Comparison of ENCODE assay signal across 12 cellular contexts in the genomic region with DNA sequence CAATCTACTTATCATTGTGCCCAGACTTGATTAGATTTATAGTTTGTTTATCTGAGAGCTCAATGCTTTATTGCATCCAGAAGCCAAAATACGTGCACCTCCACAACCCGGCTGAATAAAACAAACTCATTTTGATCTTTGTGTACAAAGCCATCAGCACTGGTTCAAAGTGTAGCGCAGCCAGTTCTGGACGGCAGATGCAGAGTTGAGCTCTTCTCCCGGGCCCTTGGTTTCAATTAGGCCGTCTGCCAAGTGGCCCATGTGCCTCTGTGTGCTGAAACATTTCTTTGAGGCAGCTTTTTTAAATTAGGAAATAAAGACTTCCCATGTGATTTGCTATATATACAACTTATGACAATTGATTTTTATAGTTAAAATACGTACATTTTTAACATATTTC.
DNase-seq lines count a peak whose midpoint lies in the region; ATAC-seq and TF ChIP-seq lines count a peak whose summit lies in the region.
"Had no signal": no experiment of that assay in that cellular context is flagged by ENCODE, and none has a peak within 500 bp of the region (broad histone marks: within the 10 kb centered on the region; RNA-seq: fewer than 3 reads in every experiment).

No MANE protein-coding gene starts in this region.

- ATAC-seq in SK-N-SH treated with all-trans-retinoic acid at 6 μM for 48 hours = peak; percentile 55; the same call in 2 of the 3 replicates
- peak; percentile 27 for ATAC-seq in lung (ENCODE audit: insufficient read depth, low FRiP score)
- no peak for ATAC-seq in HG03460 (IDR thresholded peaks at IDR 0.05; ENCODE audit: unreplicated experiment)
- ATAC-seq in GM18861 (IDR thresholded peaks at IDR 0.05; ENCODE audit: unreplicated experiment) = no peak

- no peaks in the 10 kb centered on the region for H3K4me1 ChIP-seq in lung (ENCODE audit: control insufficient read depth in 2 of 2, insufficient read depth in 2 of 2, low read length in 2 of 2)

- CTCF ChIA-PET in BJ (lab: Yijun Ruan, JAX) = interaction anchor here (1.0 to 1.1 kb wide), 2 partner anchors 9 to 29 kb away, joined by 3 to 4 read pairs; no protein-coding TSS in a partner anchor

- H3K4me3 ChIP-seq in BJ (ENCODE audit: low read depth, low read length) = no peak overlapping the region
- H3K4me3 ChIP-seq in LNCaP clone FGC (ENCODE audit: low read depth, low read length) = no peak overlapping the region
- no peak overlapping the region for H3K4me3 ChIP-seq in lung
- H3K4me3 ChIP-seq: tibial nerve had no signal

- no peak overlapping the region for H3K27ac ChIP-seq in lung (ENCODE audit: low read depth in 1 of 2, low read length in 1 of 2)
- H3K27ac ChIP-seq: tibial nerve had no signal

- no peaks in the 10 kb centered on the region for H3K9me3 ChIP-seq in lung (ENCODE audit: control insufficient read depth in 2 of 2, insufficient read depth in 1 of 2, low read length in 1 of 2)
- H3K9me3 ChIP-seq: tibial nerve had no signal

- POLR2A ChIA-PET in BJ (lab: Charles Lee) = interaction anchor here (0.6 kb wide), 1 partner anchor 160 kb away, joined by 3 read pairs; no protein-coding TSS in a partner anchor

- peak; percentile 5 for DNase-seq in BJ (ENCODE audit: low read depth)
- peak; percentile 26 for DNase-seq in LNCaP clone FGC (ENCODE audit: low read depth)
- DNase-seq in lung (ENCODE audit: low spot score) = peak; percentile 30
- DNase-seq in GM13977 (ENCODE audit: low spot score) = no peak
- DNase-seq in activated CD4-positive, alpha-beta T cell treated with anti-CD3 and anti-CD28 coated beads, Interleukin-2, amount 50 U/mL, for 4 hours = no peak
- DNase-seq: activated CD8-positive, alpha-beta memory T cell treated with anti-CD3 and anti-CD28 coated beads for 24 hours; aorta; H9 had no signal

- TF ChIP-seq CTCF in BJ (IDR thresholded peaks at IDR 0.05; ENCODE audit: insufficient read depth, low read depth, low read length) (no peak), LNCaP clone FGC (IDR thresholded peaks at IDR 0.05; ENCODE audit: control insufficient read depth, extremely low read depth, insufficient read depth) (no peak), lung (IDR thresholded peaks at IDR 0.05; ENCODE audit: control extremely low read depth, extremely low read depth) (no peak), GM13977 (IDR thresholded peaks at IDR 0.05; ENCODE audit: extremely low read depth, insufficient read depth, missing control alignments) (no peak)

- in situ Hi-C loops in GM13977 (cut with MboI; ENCODE audit: low pct_unique_long_range_greater_than_20kb, low sequenced_read_pairs, unreplicated experiment) = no loop called here

- H3K36me3 ChIP-seq in BJ (ENCODE audit: control insufficient read depth, insufficient read depth, low read length) (no peaks in the 10 kb centered on the region), lung (ENCODE audit: control insufficient read depth in 2 of 2, insufficient read depth in 2 of 2, low read length in 2 of 2) (no peaks in the 10 kb centered on the region)
- H3K36me3 ChIP-seq: tibial nerve had no signal

- H3K27me3 ChIP-seq in BJ (ENCODE audit: control insufficient read depth, insufficient read depth, low read length) = no peaks in the 10 kb centered on the region
- no peaks in the 10 kb centered on the region for H3K27me3 ChIP-seq in lung (ENCODE audit: control insufficient read depth, insufficient read depth)
- H3K27me3 ChIP-seq: tibial nerve had no signal

- 30 to 58% methylated on average over 7 of the region's 7 CpGs for WGBS in lung, 2 donors

TF ChIP-seq in SK-N-SH treated with all-trans-retinoic acid at 6 μM for 48 hours, 23 proteins besides CTCF, POLR2A, EP300 and RAD21:
- TF ChIP-seq TOX (CRISPR knock-in tag; IDR thresholded peaks at IDR 0.05; ENCODE audit: borderline replicate concordance) = no peak
- peak; percentile 41; the same call in 1 of the 2 replicates for TF ChIP-seq TCF4 (CRISPR knock-in tag; IDR thresholded peaks at IDR 0.05; ENCODE audit: borderline replicate concordance)
- TF ChIP-seq, protein P1, sequence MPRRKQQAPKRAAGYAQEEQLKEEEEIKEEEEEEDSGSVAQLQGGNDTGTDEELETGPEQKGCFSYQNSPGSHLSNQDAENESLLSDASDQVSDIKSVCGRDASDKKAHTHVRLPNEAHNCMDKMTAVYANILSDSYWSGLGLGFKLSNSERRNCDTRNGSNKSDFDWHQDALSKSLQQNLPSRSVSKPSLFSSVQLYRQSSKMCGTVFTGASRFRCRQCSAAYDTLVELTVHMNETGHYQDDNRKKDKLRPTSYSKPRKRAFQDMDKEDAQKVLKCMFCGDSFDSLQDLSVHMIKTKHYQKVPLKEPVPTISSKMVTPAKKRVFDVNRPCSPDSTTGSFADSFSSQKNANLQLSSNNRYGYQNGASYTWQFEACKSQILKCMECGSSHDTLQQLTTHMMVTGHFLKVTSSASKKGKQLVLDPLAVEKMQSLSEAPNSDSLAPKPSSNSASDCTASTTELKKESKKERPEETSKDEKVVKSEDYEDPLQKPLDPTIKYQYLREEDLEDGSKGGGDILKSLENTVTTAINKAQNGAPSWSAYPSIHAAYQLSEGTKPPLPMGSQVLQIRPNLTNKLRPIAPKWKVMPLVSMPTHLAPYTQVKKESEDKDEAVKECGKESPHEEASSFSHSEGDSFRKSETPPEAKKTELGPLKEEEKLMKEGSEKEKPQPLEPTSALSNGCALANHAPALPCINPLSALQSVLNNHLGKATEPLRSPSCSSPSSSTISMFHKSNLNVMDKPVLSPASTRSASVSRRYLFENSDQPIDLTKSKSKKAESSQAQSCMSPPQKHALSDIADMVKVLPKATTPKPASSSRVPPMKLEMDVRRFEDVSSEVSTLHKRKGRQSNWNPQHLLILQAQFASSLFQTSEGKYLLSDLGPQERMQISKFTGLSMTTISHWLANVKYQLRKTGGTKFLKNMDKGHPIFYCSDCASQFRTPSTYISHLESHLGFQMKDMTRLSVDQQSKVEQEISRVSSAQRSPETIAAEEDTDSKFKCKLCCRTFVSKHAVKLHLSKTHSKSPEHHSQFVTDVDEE (CRISPR knock-in tag; IDR thresholded peaks at IDR 0.05) = no peak
- no peak for TF ChIP-seq ZFP30 (CRISPR knock-in tag; IDR thresholded peaks at IDR 0.05)
- no peak for TF ChIP-seq OSR1 (CRISPR knock-in tag; IDR thresholded peaks at IDR 0.05)
- TF ChIP-seq ZNF8 (CRISPR knock-in tag; IDR thresholded peaks at IDR 0.05) = no peak

Comparison
In these comparisons a context has a peak if more than half of its experiments do, and no peak if none do; other contexts are left out.
1. DNase-seq: peak in BJ (single experiment), LNCaP clone FGC (single experiment) and lung (single experiment); none in GM13977 (single experiment) and activated CD4-positive, alpha-beta T cell treated with anti-CD3 and anti-CD28 coated beads, Interleukin-2, amount 50 U/mL, for 4 hours (0 of 2).
2. ATAC-seq: peak in SK-N-SH treated with all-trans-retinoic acid at 6 μM for 48 hours (single experiment) and lung (single experiment); none in HG03460 (single experiment) and GM18861 (single experiment).